ENCODE assay signal across 1 cellular context in genomic region chr5:65077653-65078052, GRCh38.
TF ChIP-seq lines count a peak whose summit lies in the region.

No MANE protein-coding gene starts in this region.

TF ChIP-seq in HepG2, 621 proteins besides CTCF, POLR2A, EP300 and RAD21 (continued from another document):
- no peak for TF ChIP-seq ZNF646 (CRISPR knock-in tag; IDR thresholded peaks at IDR 0.05)
- TF ChIP-seq KDM5A (IDR thresholded peaks at IDR 0.05; ENCODE audit: borderline replicate concordance, low read length), result no peak
